Comparison of ENCODE assay signal across 8 cellular contexts in genomic region chr20:31603822-31604566, GRCh38. TPM values are rescaled to one million over a fixed set of nuclear protein-coding genes. Genes with fewer than 3 reads are reported as not detected.
DNase-seq lines count a peak whose midpoint lies in the region; ATAC-seq and TF ChIP-seq lines count a peak whose summit lies in the region.

No MANE protein-coding gene starts in this region.

- no peak for TF ChIP-seq CTCF in GM12865 (IDR thresholded peaks at IDR 0.05; ENCODE audit: insufficient read depth, low read depth, low read length, missing control alignments)
- TF ChIP-seq CTCF in smooth muscle cell (IDR thresholded peaks at IDR 0.05; ENCODE audit: borderline replicate concordance, insufficient read depth, poor library complexity, severe bottlenecking): no peak

- peaks cover 29% of the 10 kb centered on the region for H3K4me1 ChIP-seq in smooth muscle cell (ENCODE audit: low read depth)

- H3K27ac ChIP-seq in smooth muscle cell (ENCODE audit: low read depth): peak overlapping the region; percentile 97

- peaks cover 27% of the 10 kb centered on the region for H4K20me1 ChIP-seq in smooth muscle cell (ENCODE audit: low read depth)

- peak overlapping the region; percentile 90 for H3K9ac ChIP-seq in smooth muscle cell (ENCODE audit: low read depth)

- H3F3A ChIP-seq in smooth muscle cell (ENCODE audit: low read depth): peaks cover 25% of the 10 kb centered on the region

- no peaks in the 10 kb centered on the region for H3K36me3 ChIP-seq in smooth muscle cell (ENCODE audit: low read depth)

- H3K27me3 ChIP-seq in smooth muscle cell (ENCODE audit: low read depth): no peaks in the 10 kb centered on the region

- H3K79me2 ChIP-seq in smooth muscle cell (ENCODE audit: low read depth): peaks cover 19% of the 10 kb centered on the region

- H3K4me3 ChIP-seq in GM12865 (ENCODE audit: low read depth, low read length) (peak overlapping the region; percentile 69), smooth muscle cell (peak overlapping the region; percentile 80)

- DNase-seq in GM12865 (ENCODE audit: low read depth) (peak; percentile 94), NCI-H446 treated with DMSO at 0.1 percent for 48 hours (lab: John Stamatoyannopoulos, UW) (peak; percentile 98), iris pigment epithelial cell (ENCODE audit: low read depth) (peak; percentile 97), smooth muscle cell (lab: John Stamatoyannopoulos, UW; ENCODE audit: unreplicated experiment) (peak; percentile 87)
- peak; percentile 36 for DNase-seq in activated CD4-positive, CD25-positive, alpha-beta regulatory T cell treated with anti-CD3 and anti-CD28 coated beads, Interleukin-2, amount 50 U/mL, for 16 hours (ENCODE audit: low read depth, low spot score)
- DNase-seq in central memory CD4-positive, alpha-beta T cell: peak; percentile 71

- peak overlapping the region; percentile 86 for H3K4me2 ChIP-seq in smooth muscle cell

- peak; percentile 46 for ATAC-seq in HG03159 (IDR thresholded peaks at IDR 0.05; ENCODE audit: unreplicated experiment)
- no peak for ATAC-seq in HG02623 (IDR thresholded peaks at IDR 0.05; ENCODE audit: unreplicated experiment)

- H2AFZ ChIP-seq in smooth muscle cell (ENCODE audit: low read depth): no peak overlapping the region

- H3K9me3 ChIP-seq in smooth muscle cell (replicated peaks; ENCODE audit: low read depth): no peaks in the 10 kb centered on the region

- 10% methylated on average over 43 of the region's 43 CpGs for WGBS in smooth muscle cell (ENCODE audit: low lambda C conversion rate)

RNA-seq across cellular contexts. Expression of gene ID1, which starts 1.1 kb away (rescaled TPM):
- 396 and 414 TPM in 2 replicates for total RNA-seq in smooth muscle cell
- 87.6 and 182 TPM in 2 replicates for polyA plus RNA-seq in smooth muscle cell

RNA-seq across cellular contexts. Expression of gene COX4I2, which starts 33.7 kb away (rescaled TPM):
- not detected in 2 replicates for total RNA-seq in smooth muscle cell
- 0.80 and 2.1 TPM in 2 replicates for polyA plus RNA-seq in smooth muscle cell

Comparison
In these comparisons a context has a peak if more than half of its experiments do, and no peak if none do; other contexts are left out.
1. DNase-seq: peak in every context shown above with its lines; median percentile 98 in NCI-H446 treated with DMSO at 0.1 percent for 48 hours; 97 in iris pigment epithelial cell; 94 in GM12865; 87 in smooth muscle cell; 71 in central memory CD4-positive, alpha-beta T cell; 36 in activated CD4-positive, CD25-positive, alpha-beta regulatory T cell treated with anti-CD3 and anti-CD28 coated beads, Interleukin-2, amount 50 U/mL, for 16 hours.